ENCODE assay signal across 8 cellular contexts in genomic region chr1:236685917-236686814, GRCh38. TPM values are rescaled to one million over a fixed set of nuclear protein-coding genes. Genes with fewer than 3 reads are reported as not detected.
DNase-seq lines count a peak whose midpoint lies in the region; ATAC-seq and TF ChIP-seq lines count a peak whose summit lies in the region.

TSS of gene ACTN2 (plus strand) at chr1:236686499. CDS start at chr1:236686674, 175 bp downstream.

- H3K27ac Mint-ChIP-seq in stimulated activated naive B cell treated with anti-CD40 and anti-IgM and Interleukin-4, amounts not matched to agents 10 μg/mL and 1 μg/mL and 100 μg/mL, for 72 hours: peak within 1 kb of the TSS; percentile 3

- peak; percentile 79 for DNase-seq in Daoy (ENCODE audit: low read depth)
- DNase-seq in H7: peak; percentile 95
- peak; percentile 41 to 53 for DNase-seq in NCI-H1930 (lab: John Stamatoyannopoulos, UW)
- DNase-seq in activated CD8-positive, alpha-beta memory T cell treated with anti-CD3 and anti-CD28 coated beads, Interleukin-2, amount 50 U/mL, for 4 hours: peak; percentile 51
- no peak for DNase-seq in epithelial cell of proximal tubule (ENCODE audit: low read depth)
- DNase-seq in myocyte (ENCODE audit: low read depth): peak; percentile 51
- peak; percentile 11 for DNase-seq in stimulated activated naive B cell treated with anti-CD40 and anti-IgM and Interleukin-4, amounts not matched to agents 10 μg/mL and 1 μg/mL and 100 μg/mL, for 72 hours
- no peak for DNase-seq in RKO (ENCODE audit: low spot score)

- peak; percentile 83 to 88 for ATAC-seq in stimulated activated naive B cell treated with anti-CD40 and anti-IgM and Interleukin-4, amounts not matched to agents 10 μg/mL and 1 μg/mL and 100 μg/mL, for 72 hours (replicated peaks)

- H3K4me3 Mint-ChIP-seq in stimulated activated naive B cell treated with anti-CD40 and anti-IgM and Interleukin-4, amounts not matched to agents 10 μg/mL and 1 μg/mL and 100 μg/mL, for 72 hours: peak within 1 kb of the TSS; percentile 77 to 78

- H3K9me3 Mint-ChIP-seq in stimulated activated naive B cell treated with anti-CD40 and anti-IgM and Interleukin-4, amounts not matched to agents 10 μg/mL and 1 μg/mL and 100 μg/mL, for 72 hours: peaks cover 5 to 7% of the 10 kb centered on the region in 2 donors

- H3K27me3 Mint-ChIP-seq in stimulated activated naive B cell treated with anti-CD40 and anti-IgM and Interleukin-4, amounts not matched to agents 10 μg/mL and 1 μg/mL and 100 μg/mL, for 72 hours: peaks cover 36 to 69% of the 10 kb centered on the region in 2 donors

- no peak for TF ChIP-seq CTCF in epithelial cell of proximal tubule (conservative IDR thresholded peaks at IDR 0.05; ENCODE audit: low read depth, low read length)

- H3K27me3 ChIP-seq in H7 (ENCODE audit: control insufficient read depth, insufficient read depth, low read length): peaks cover 34% of the 10 kb centered on the region

- peaks cover 10 to 19% of the 10 kb centered on the region in 2 donors for H3K4me1 Mint-ChIP-seq in stimulated activated naive B cell treated with anti-CD40 and anti-IgM and Interleukin-4, amounts not matched to agents 10 μg/mL and 1 μg/mL and 100 μg/mL, for 72 hours

- H3K4me3 ChIP-seq in H7 (ENCODE audit: insufficient read depth, low read depth, low read length) (peak within 1 kb of the TSS; percentile 50), epithelial cell of proximal tubule (ENCODE audit: low read depth, low read length) (peak within 1 kb of the TSS; percentile 58)

- H3K36me3 ChIP-seq in H7 (replicated peaks; ENCODE audit: control insufficient read depth, insufficient read depth, low read length): no peaks in the 10 kb centered on the region

- peaks cover 4 to 7% of the 10 kb centered on the region in 2 donors for H3K36me3 Mint-ChIP-seq in stimulated activated naive B cell treated with anti-CD40 and anti-IgM and Interleukin-4, amounts not matched to agents 10 μg/mL and 1 μg/mL and 100 μg/mL, for 72 hours

RNA-seq across cellular contexts. Expression of gene ACTN2, which starts in this region (rescaled TPM):
- 0.34 and 1.7 TPM in 2 replicates for total RNA-seq in Daoy (2014; rRNA removed; shearing (Covaris generic))
- 0.74 and 0.83 TPM in 2 replicates for total RNA-seq in H7 (2014; rRNA removed; shearing (Covaris generic))
- total RNA-seq in epithelial cell of proximal tubule (0.07 and 0.52 TPM in 2 replicates), myocyte (178 and 220 TPM in 2 replicates)
- 213 TPM for polyA plus RNA-seq in myocyte (2012)

Comparison
In these comparisons a context has a peak if more than half of its experiments do, and no peak if none do; other contexts are left out.
1. RNA of gene ACTN2 (total RNA-seq): 178 to 220 TPM in myocyte; 0.74 to 0.83 TPM in H7, 0.07 to 0.52 TPM in epithelial cell of proximal tubule and 0.34 to 1.7 TPM in Daoy; every median in the first group is over 10 times any median in the second.
2. Peak in DNase-seq and H3K4me3 ChIP-seq in H7; RNA of the gene not detected or under 1 TPM.
3. DNase-seq: peak in Daoy (single experiment), NCI-H1930 (2 of 2), activated CD8-positive, alpha-beta memory T cell treated with anti-CD3 and anti-CD28 coated beads, Interleukin-2, amount 50 U/mL, for 4 hours (single experiment), myocyte (single experiment) and stimulated activated naive B cell treated with anti-CD40 and anti-IgM and Interleukin-4, amounts not matched to agents 10 μg/mL and 1 μg/mL and 100 μg/mL, for 72 hours (single experiment); none in epithelial cell of proximal tubule (single experiment) and RKO (single experiment).